25 cellular contexts compared by ENCODE assay signal in genomic region chr4:40881851-40882250, GRCh38.
"Had no signal": no experiment of that assay in that cellular context is flagged by ENCODE, and none has a peak within 500 bp of the region (broad histone marks: within the 10 kb centered on the region; RNA-seq: fewer than 3 reads in every experiment).

No MANE protein-coding gene starts in this region.

- H3K4me3 ChIP-seq: adrenal gland, esophagus muscularis mucosa, left lung, lung, ovary, sigmoid colon, upper lobe of right lung had no signal

- H3K27me3 ChIP-seq: adrenal gland, brain microvascular endothelial cell, esophagus muscularis mucosa, left lung, ovary, sigmoid colon, upper lobe of right lung had no signal

- H3K27ac ChIP-seq: adrenal gland, brain microvascular endothelial cell, esophagus muscularis mucosa, left lung, ovary, sigmoid colon, upper lobe of right lung had no signal

- H3K4me1 ChIP-seq: adrenal gland, esophagus muscularis mucosa, left lung, sigmoid colon, upper lobe of right lung had no signal

- ATAC-seq: left lung; stimulated activated effector memory CD8-positive, alpha-beta T cell treated with anti-CD3 and anti-CD28 coated beads, Interleukin-12 subunit alpha, Interleukin-12 subunit beta, amount 100 ng/mL, for 72 hours; T-helper 17 cell; upper lobe of right lung had no signal

- H3K36me3 ChIP-seq: adrenal gland, ovary had no signal

- H3K9me3 Mint-ChIP-seq: activated naive CD4-positive, alpha-beta T cell treated with anti-CD3 and anti-CD28 coated beads for 36 hours; activated naive CD8-positive, alpha-beta T cell treated with anti-CD3 and anti-CD28 coated beads for 36 hours; nephron; stimulated activated effector memory CD8-positive, alpha-beta T cell treated with anti-CD3 and anti-CD28 coated beads, Interleukin-12 subunit alpha, Interleukin-12 subunit beta, amount 100 ng/mL, for 72 hours; stimulated activated naive CD8-positive, alpha-beta T cell treated with anti-CD3 and anti-CD28 coated beads, Interleukin-15, Interleukin-2, amounts not matched to agents 100 ng/mL and 50 ng/mL, for 24 hours had no signal

- H3K4me1 Mint-ChIP-seq: activated naive CD8-positive, alpha-beta T cell treated with anti-CD3 and anti-CD28 coated beads for 36 hours; stimulated activated effector memory CD8-positive, alpha-beta T cell treated with anti-CD3 and anti-CD28 coated beads, Interleukin-12 subunit alpha, Interleukin-12 subunit beta, amount 100 ng/mL, for 72 hours; T-helper 17 cell had no signal

- H3K36me3 Mint-ChIP-seq: activated naive CD8-positive, alpha-beta T cell treated with anti-CD3 and anti-CD28 coated beads for 36 hours; stimulated activated effector memory CD8-positive, alpha-beta T cell treated with anti-CD3 and anti-CD28 coated beads, Interleukin-12 subunit alpha, Interleukin-12 subunit beta, amount 100 ng/mL, for 72 hours had no signal

- H3K27me3 Mint-ChIP-seq: progenitor cell of endocrine pancreas had no signal

- DNase-seq: activated CD4-positive, alpha-beta T cell treated with anti-CD3 and anti-CD28 coated beads for 4 hours; activated CD4-positive, alpha-beta T cell treated with anti-CD3 and anti-CD28 coated beads, Interleukin-2, amount 50 U/mL, for 4 hours; activated effector memory CD4-positive, alpha-beta T cell treated with anti-CD3 and anti-CD28 coated beads, Interleukin-2, amount 50 U/mL, for 16 hours; activated naive CD4-positive, alpha-beta T cell treated with anti-CD3 and anti-CD28 coated beads for 36 hours; activated naive CD8-positive, alpha-beta T cell treated with anti-CD3 and anti-CD28 coated beads for 36 hours; activated T-cell treated with anti-CD3 and anti-CD28 coated beads for 4 hours; aorta; brain microvascular endothelial cell; foreskin melanocyte; left lung; ovary; sigmoid colon; small intestine; stimulated activated CD4-positive, alpha-beta T cell treated with anti-CD3 and anti-CD28 coated beads, Interleukin-4, amount 100 ng/mL, for 24 hours; substantia nigra; T-helper 17 cell; T1000; upper lobe of right lung had no signal

- H3K27ac Mint-ChIP-seq: activated naive CD4-positive, alpha-beta T cell treated with anti-CD3 and anti-CD28 coated beads for 36 hours; activated naive CD8-positive, alpha-beta T cell treated with anti-CD3 and anti-CD28 coated beads for 36 hours; progenitor cell of endocrine pancreas; stimulated activated effector memory CD8-positive, alpha-beta T cell treated with anti-CD3 and anti-CD28 coated beads, Interleukin-12 subunit alpha, Interleukin-12 subunit beta, amount 100 ng/mL, for 72 hours; stimulated activated naive CD8-positive, alpha-beta T cell treated with anti-CD3 and anti-CD28 coated beads, Interleukin-15, Interleukin-2, amounts not matched to agents 100 ng/mL and 50 ng/mL, for 24 hours; T-helper 17 cell had no signal

- H3K4me3 Mint-ChIP-seq: activated naive CD4-positive, alpha-beta T cell treated with anti-CD3 and anti-CD28 coated beads for 36 hours; activated naive CD8-positive, alpha-beta T cell treated with anti-CD3 and anti-CD28 coated beads for 36 hours; nephron; stimulated activated effector memory CD8-positive, alpha-beta T cell treated with anti-CD3 and anti-CD28 coated beads, Interleukin-12 subunit alpha, Interleukin-12 subunit beta, amount 100 ng/mL, for 72 hours; stimulated activated naive CD8-positive, alpha-beta T cell treated with anti-CD3 and anti-CD28 coated beads, Interleukin-15, Interleukin-2, amounts not matched to agents 100 ng/mL and 50 ng/mL, for 24 hours; T-helper 17 cell had no signal

- H3K9me3 ChIP-seq: adrenal gland, esophagus muscularis mucosa, left lung, ovary, sigmoid colon, upper lobe of right lung had no signal
